ENCODE assay signal across 13 cellular contexts in the genomic region with DNA sequence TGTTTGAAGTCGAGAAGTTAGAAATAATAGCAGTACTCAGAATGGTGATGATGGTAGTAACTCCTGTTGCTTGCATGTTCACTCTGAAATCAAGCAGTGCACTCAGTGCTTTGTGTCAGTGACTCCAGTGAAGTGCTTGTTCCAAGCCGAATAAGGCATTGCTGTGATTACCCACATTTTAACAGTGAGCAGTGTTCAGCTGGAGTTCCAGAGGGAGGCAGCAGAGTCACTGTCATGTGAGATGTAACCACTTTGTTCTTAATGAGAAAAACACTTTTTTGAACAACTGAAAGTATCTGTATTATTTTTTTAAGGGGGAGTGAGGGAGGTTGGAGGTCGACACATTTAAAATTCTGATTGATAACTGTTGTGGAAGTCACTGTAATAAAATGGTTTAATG. TPM values are rescaled to one million over a fixed set of nuclear protein-coding genes. Genes with fewer than 3 reads are reported as not detected.
DNase-seq lines count a peak whose midpoint lies in the region; ATAC-seq, FAIRE-seq and TF ChIP-seq lines count a peak whose summit lies in the region.
"Had no signal": no experiment of that assay in that cellular context is flagged by ENCODE, and none has a peak within 500 bp of the region (broad histone marks: within the 10 kb centered on the region; RNA-seq: fewer than 3 reads in every experiment).

No MANE protein-coding gene starts in this region.

- H4K20me1 ChIP-seq in H9 (ENCODE audit: control insufficient read depth, insufficient read depth, insufficient read length) (no peaks in the 10 kb centered on the region), GM12878 (ENCODE audit: control insufficient read depth, insufficient read depth) (no peaks in the 10 kb centered on the region)

- peaks cover 7 to 13% of the 10 kb centered on the region in 2 experiments; a peak in 3 of 4 replicates for H3K4me1 Mint-ChIP-seq in H9
- H3K4me1 Mint-ChIP-seq: memory B cell had no signal

- no peak overlapping the region for H4K5ac ChIP-seq in H9 (ENCODE audit: insufficient read length, low read depth, low read length)

- peak; percentile 52; the same call in 1 of the 2 replicates for TF ChIP-seq RAD21 in GM12878 (IDR thresholded peaks at IDR 0.05; ENCODE audit: insufficient read depth, low read depth, low read length)

- H3K27me3 Mint-ChIP-seq in H9 (ENCODE audit: low read depth) = no peaks in the 10 kb centered on the region
- H3K27me3 Mint-ChIP-seq: dendritic cell treated with granulocyte-macrophage colony-stimulating factor and Interleukin-4, amounts not matched to agents 40 ng/mL and 50 ng/mL, for 4 days; memory B cell had no signal

- H3K18ac ChIP-seq in H9 (ENCODE audit: insufficient read length, low read depth, low read length) = no peak overlapping the region

- no peak overlapping the region for H3K56ac ChIP-seq in H9 (ENCODE audit: insufficient read length, low read depth, low read length)

- CTCF ChIA-PET in GM12878 (lab: Yijun Ruan, JAX) = interaction anchor here (1.0 kb wide), 1 partner anchor 96 kb away, joined by 3 read pairs; no protein-coding TSS in a partner anchor

- no peak for FAIRE-seq in GM12878 (lab: Jason Lieb, UNC)

- H3T11ph ChIP-seq in H9 (ENCODE audit: low read length) = no peak overlapping the region

- no peaks in the 10 kb centered on the region for H3K23me2 ChIP-seq in H9 (ENCODE audit: insufficient read length, low read depth, low read length, poor library complexity, severe bottlenecking)

- no peak overlapping the region for H2BK120ac ChIP-seq in H9 (ENCODE audit: low read depth, low read length, poor library complexity, severe bottlenecking)

- H3K36me3 ChIP-seq in GM12878 (ENCODE audit: control insufficient read depth in 2 of 2, insufficient read depth in 2 of 2, low read length in 1 of 2) (no peaks in the 10 kb centered on the region), esophagus squamous epithelium (no peaks in the 10 kb centered on the region)
- H3K36me3 ChIP-seq: vagina had no signal

- no peak overlapping the region for H2AK5ac ChIP-seq in H9 (ENCODE audit: insufficient read length, low read length)

- H3K27me3 ChIP-seq in H9 (ENCODE audit: insufficient read depth, low read length) (no peaks in the 10 kb centered on the region), GM12878 (replicated peaks in 1 of 2; ENCODE audit: control insufficient read depth in 2 of 2, insufficient read depth in 2 of 2, low read length in 1 of 2) (no peaks in the 10 kb centered on the region), esophagus squamous epithelium (no peaks in the 10 kb centered on the region)
- H3K27me3 ChIP-seq: vagina had no signal

- no peak overlapping the region for H4K8ac ChIP-seq in H9 (replicated peaks; ENCODE audit: insufficient read length, low read depth, low read length)

- TF ChIP-seq EP300 in GM12878 (IDR thresholded peaks at IDR 0.05; ENCODE audit: borderline replicate concordance in 1 of 2, control insufficient read depth in 1 of 2, low read depth in 2 of 2, low read length in 2 of 2) = no peak

- no peak overlapping the region for H2BK20ac ChIP-seq in H9 (ENCODE audit: low read depth, low read length, poor library complexity, severe bottlenecking)

- H2BK12ac ChIP-seq in H9 (ENCODE audit: insufficient read length, low read depth, low read length) = no peak overlapping the region

- no peak overlapping the region for H4K91ac ChIP-seq in H9 (ENCODE audit: insufficient read length, low read depth, low read length)

- H3K9me3 ChIP-seq in H9 (ENCODE audit: control insufficient read depth, low read depth, low read length) (no peaks in the 10 kb centered on the region), GM12878 (replicated peaks; ENCODE audit: control insufficient read depth, insufficient read depth, low read length) (no peaks in the 10 kb centered on the region), esophagus squamous epithelium (no peaks in the 10 kb centered on the region)
- H3K9me3 ChIP-seq: vagina had no signal

- WGBS in H9 (ENCODE audit: extremely low coverage, insufficient read length, low lambda C conversion rate) = no CpG with 5 or more reads among the region's 3 CpGs
- WGBS in GM12878 (ENCODE audit: insufficient coverage, insufficient replicate concordance, low lambda C conversion rate, missing lambda C conversion rate) = 1% methylated on average over 3 of the region's 3 CpGs
- 36 to 43% methylated on average over 3 of the region's 3 CpGs for WGBS in esophagus squamous epithelium, 2 donors

- peak; percentile 59 for TF ChIP-seq CTCF in H9 (conservative IDR thresholded peaks at IDR 0.05)
- peak in 2 of 3 experiments; percentile 30; a peak in 2 of 6 replicates for TF ChIP-seq CTCF in GM12878 (IDR thresholded peaks at IDR 0.05 in 2 of 3, conservative IDR thresholded peaks at IDR 0.05 in 1 of 3; ENCODE audit: control insufficient read depth in 2 of 3, extremely low read depth in 1 of 3, insufficient read depth in 1 of 3, low read depth in 3 of 3, low read length in 3 of 3)
- no peak for TF ChIP-seq CTCF in esophagus squamous epithelium (IDR thresholded peaks at IDR 0.05)

- 0 out of 7 replicates have a peak overlapping the region, but pooled peaks of 1 of the 3 experiments have one; percentile 1 for H3K27ac Mint-ChIP-seq in H9
- H3K27ac Mint-ChIP-seq: dendritic cell treated with granulocyte-macrophage colony-stimulating factor and Interleukin-4, amounts not matched to agents 40 ng/mL and 50 ng/mL, for 4 days; memory B cell had no signal

- H3K9ac ChIP-seq in H9 (ENCODE audit: extremely low read depth, insufficient read length, low read length) = no peak overlapping the region
- H3K9ac ChIP-seq in GM12878 (ENCODE audit: control insufficient read depth, insufficient read depth, low read length) = no peak overlapping the region

- H3K9me3 Mint-ChIP-seq in H9 = no peaks in the 10 kb centered on the region
- H3K9me3 Mint-ChIP-seq: dendritic cell treated with granulocyte-macrophage colony-stimulating factor and Interleukin-4, amounts not matched to agents 40 ng/mL and 50 ng/mL, for 4 days; memory B cell had no signal

- no peak overlapping the region for H3K4ac ChIP-seq in H9 (ENCODE audit: low read depth, low read length)

- H3K79me2 ChIP-seq in H9 (ENCODE audit: insufficient read depth, low read length) (no peaks in the 10 kb centered on the region), GM12878 (ENCODE audit: control insufficient read depth, insufficient read depth, low read length) (no peaks in the 10 kb centered on the region)

- no peak overlapping the region for H3K23ac ChIP-seq in H9 (ENCODE audit: insufficient read length, low read depth, low read length)

- no peak overlapping the region for H2AFZ ChIP-seq in H9 (ENCODE audit: low read length)
- no peak overlapping the region for H2AFZ ChIP-seq in GM12878 (ENCODE audit: control insufficient read depth, low read depth, low read length)

- no peaks in the 10 kb centered on the region for H3K79me1 ChIP-seq in H9 (ENCODE audit: insufficient read depth, low read depth, low read length, poor library complexity, severe bottlenecking)

- H3K4me3 ChIP-seq in GM12878 (no peak overlapping the region), esophagus squamous epithelium (no peak overlapping the region)
- H3K4me3 ChIP-seq: vagina had no signal

- no peak overlapping the region for H2BK5ac ChIP-seq in H9 (ENCODE audit: insufficient read length, low read length)

- RAD21 ChIA-PET in GM12878 (lab: Charles Lee; ENCODE audit: unreplicated experiment) = no interaction called here

- no peaks in the 10 kb centered on the region for H3K36me3 Mint-ChIP-seq in H9 (ENCODE audit: insufficient read depth in 1 of 3, low read depth in 3 of 3)
- H3K36me3 Mint-ChIP-seq: memory B cell had no signal

- POLR2A ChIA-PET in GM12878 (lab: Charles Lee) = no interaction called here

- no peak overlapping the region for H3K27ac ChIP-seq in H9 (ENCODE audit: insufficient read length, low read depth, low read length)
- no peak overlapping the region for H3K27ac ChIP-seq in GM12878 (ENCODE audit: control insufficient read depth, insufficient read depth)
- no peak overlapping the region for H3K27ac ChIP-seq in esophagus squamous epithelium
- H3K27ac ChIP-seq: vagina had no signal

- ATAC-seq in GM12878 = 0 out of 3 replicates have a peak, but pooled peaks have one; percentile 48
- ATAC-seq in HG02759 (IDR thresholded peaks at IDR 0.05; ENCODE audit: unreplicated experiment) = no peak
- no peak for ATAC-seq in HG02623 (IDR thresholded peaks at IDR 0.05; ENCODE audit: unreplicated experiment)
- no peak for ATAC-seq in GM19397 (IDR thresholded peaks at IDR 0.05; ENCODE audit: unreplicated experiment)

- in situ Hi-C loops in Caki2 (cut with HindIII; ENCODE audit: low pct_unique_long_range_greater_than_20kb, low sequenced_read_pairs) (no loop called here), GM12878 (cut with MboI) (no loop called here)

- H2BK15ac ChIP-seq in H9 (ENCODE audit: low read depth, low read length) = no peak overlapping the region

- H3K4me3 Mint-ChIP-seq in H9 = no peak overlapping the region
- H3K4me3 Mint-ChIP-seq: dendritic cell treated with granulocyte-macrophage colony-stimulating factor and Interleukin-4, amounts not matched to agents 40 ng/mL and 50 ng/mL, for 4 days; memory B cell had no signal

- no peak overlapping the region for H3K14ac ChIP-seq in H9 (ENCODE audit: insufficient read depth, low read length)

- no TSS peak for BruUV-seq in GM12878 (replicated peaks; lab: Mats Ljungman, UMichigan)

- DNase-seq in Caki2 (ENCODE audit: low read depth) = peak; percentile 5
- peak; percentile 43 for DNase-seq in H9
- no peak for DNase-seq in GM12878 (ENCODE audit: low read depth, low spot score)
- DNase-seq in lung microvascular endothelial cell (ENCODE audit: low read depth in 2 of 2) = peak; percentile 2 to 21
- DNase-seq in esophagus squamous epithelium (lab: John Stamatoyannopoulos, UW) = no peak
- DNase-seq: stimulated activated CD4-positive, alpha-beta T cell treated with anti-CD3 and anti-CD28 coated beads, Interleukin-1b, Interleukin-23, amount 100 ng/mL, for 48 hours had no signal

- TF ChIP-seq POLR2A in GM12878 (IDR thresholded peaks at IDR 0.05; ENCODE audit: low read depth, low read length) (no peak), esophagus squamous epithelium (IDR thresholded peaks at IDR 0.05) (no peak)

- intact Hi-C loops in GM12878 (cut with micrococcal nuclease; ENCODE audit: unreplicated experiment) = no loop called here
- intact Hi-C loops in esophagus squamous epithelium (cut with DNase I) = no loop called here

- H3K4me1 ChIP-seq in H9 (ENCODE audit: insufficient read depth, low read length) = no peaks in the 10 kb centered on the region
- H3K4me1 ChIP-seq in GM12878 (ENCODE audit: control insufficient read depth, insufficient read depth, low read length) = no peaks in the 10 kb centered on the region
- H3K4me1 ChIP-seq in esophagus squamous epithelium = no peaks in the 10 kb centered on the region
- H3K4me1 ChIP-seq: vagina had no signal

- SMC1A ChIA-PET in GM12878 (lab: Charles Lee; ENCODE audit: uncharacterized antibody, unreplicated experiment) = interaction anchor here (0.8 kb wide), 1 partner anchor 10 kb away, joined by 3 read pairs; no protein-coding TSS in a partner anchor

- no peak overlapping the region for H3K4me2 ChIP-seq in H9 (ENCODE audit: insufficient read depth, insufficient read length, low read length)
- no peak overlapping the region for H3K4me2 ChIP-seq in GM12878 (ENCODE audit: control insufficient read depth, insufficient read depth)

RNA-seq across cellular contexts. Expression of a gene that starts 3.7 kb away (rescaled TPM):
- not detected in 2 replicates for total RNA-seq in Caki2 (2014; rRNA removed; shearing (Covaris generic); ENCODE audit: low replicate concordance)
- total RNA-seq in H9 (2021) (not detected in 2 replicates), GM12878 (2014; rRNA removed) (not detected in 2 replicates), GM12878 (2014; rRNA removed; fragmentation: Illumina TruSeq; extraction: Trizol) (not detected in 2 replicates), GM12878 (2021) (not detected in 2 replicates), lung microvascular endothelial cell (not detected in 2 replicates), esophagus squamous epithelium (not detected)
- total RNA-seq in GM12878 (2013; cell fraction: nucleolus; rRNA removed) = not detected in 2 replicates
- not detected for polyA plus RNA-seq in GM12878 (2011; ENCODE audit: low read depth)
- polyA plus RNA-seq in GM12878 (2011; rRNA removed) (not detected in 2 replicates), GM12878 (2014; fragmentation: Illumina TruSeq; extraction: Trizol) (not detected in 2 replicates), GM12878 (2014; fragmentation: Nextera tagmentation; extraction: Ambion mirVana) (not detected), GM12878 (2014; rRNA removed) (not detected in 2 replicates), GM12878 (2016; fragmentation: Nextera tagmentation; extraction: Ambion mirVana) (not detected)
- polyA plus RNA-seq in GM12878 (2011; cell fraction: cytosol; rRNA removed) = not detected in 2 replicates
- not detected in 2 replicates for polyA plus RNA-seq in GM12878 (2011; cell fraction: nucleus; rRNA removed)
- polyA plus RNA-seq in GM12878 (2012) = not detected in 2 replicates
- polyA minus RNA-seq in GM12878 (2011; rRNA and poly(A)+ RNA removed) = not detected in 2 replicates
- not detected in 2 replicates for polyA minus RNA-seq in GM12878 (2011; cell fraction: cytosol; rRNA and poly(A)+ RNA removed)
- not detected in 2 replicates for polyA minus RNA-seq in GM12878 (2011; cell fraction: nucleus; rRNA and poly(A)+ RNA removed)
- total RNA-seq: HT1080, vagina had no signal

Comparison
In these comparisons a context has a peak if more than half of its experiments do, and no peak if none do; other contexts are left out.
1. DNase-seq: peak in Caki2 (single experiment), H9 (single experiment) and lung microvascular endothelial cell (2 of 2); none in GM12878 (single experiment) and esophagus squamous epithelium (single experiment).
2. CTCF ChIP-seq: peak in H9 (single experiment) and GM12878 (2 of 3); none in esophagus squamous epithelium (0 of 6).